In the genomic region with DNA sequence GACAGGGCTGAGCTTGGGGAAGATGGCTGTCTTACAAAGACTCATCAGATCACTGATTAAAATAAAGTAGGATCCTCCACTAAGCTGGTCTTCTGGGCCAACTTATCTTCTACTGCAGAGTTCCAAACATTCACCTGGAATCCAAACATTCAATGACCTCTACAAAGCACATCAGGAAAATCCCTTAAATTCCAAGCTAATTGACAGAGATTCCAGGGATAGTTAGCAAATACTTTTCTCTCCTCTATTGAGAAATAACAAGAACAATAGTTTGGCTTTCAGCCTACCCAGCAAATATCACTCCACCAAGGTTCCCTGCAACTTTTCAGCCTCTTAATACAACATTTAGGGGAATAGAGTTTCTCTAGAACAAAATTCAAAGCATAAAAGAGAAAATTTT, we compare ENCODE assay signal across 21 cellular contexts.
DNase-seq lines count a peak whose midpoint lies in the region; ATAC-seq, FAIRE-seq and TF ChIP-seq lines count a peak whose summit lies in the region.
"Had no signal": no experiment of that assay in that cellular context is flagged by ENCODE, and none has a peak within 500 bp of the region (broad histone marks: within the 10 kb centered on the region; RNA-seq: fewer than 3 reads in every experiment).

No MANE protein-coding gene starts in this region.

- no TSS peak for BruUV-seq in HepG2 (replicated peaks; lab: Mats Ljungman, UMichigan)

- H3K27ac ChIP-seq in HepG2 (ENCODE audit: extremely low read length, insufficient read depth, low read length) (no peak overlapping the region), right lobe of liver (no peak overlapping the region)
- H3K27ac ChIP-seq: psoas muscle, upper lobe of right lung had no signal

- no peaks in the 10 kb centered on the region for H3K36me3 Mint-ChIP-seq in activated CD4-positive, alpha-beta memory T cell treated with anti-CD3 and anti-CD28 coated beads for 36 hours
- no peaks in the 10 kb centered on the region for H3K36me3 Mint-ChIP-seq in T-cell
- H3K36me3 Mint-ChIP-seq: CD14-positive monocyte had no signal

- intact Hi-C loops in HepG2 (cut with micrococcal nuclease; ENCODE audit: unreplicated experiment): no loop called here
- intact Hi-C loops in right lobe of liver (cut with DNase I): no loop called here
- intact Hi-C loops in activated CD4-positive, alpha-beta memory T cell treated with anti-CD3 and anti-CD28 coated beads for 36 hours (cut with micrococcal nuclease): no loop called here

- no peak overlapping the region for H2AFZ ChIP-seq in HepG2 (ENCODE audit: low read length)

- H3K9me3 Mint-ChIP-seq in activated CD4-positive, alpha-beta memory T cell treated with anti-CD3 and anti-CD28 coated beads for 36 hours: no peaks in the 10 kb centered on the region
- peaks cover 0 to 3% (median 0%) of the 10 kb centered on the region in 3 donors for H3K9me3 Mint-ChIP-seq in T-cell
- H3K9me3 Mint-ChIP-seq: activated naive CD8-positive, alpha-beta T cell treated with anti-CD3 and anti-CD28 coated beads, Interleukin-2, amount 50 U/mL, for 24 hours had no signal

- H3K4me3 Mint-ChIP-seq in activated CD4-positive, alpha-beta memory T cell treated with anti-CD3 and anti-CD28 coated beads for 36 hours: no peak overlapping the region
- H3K4me3 Mint-ChIP-seq in T-cell: no peak overlapping the region
- H3K4me3 Mint-ChIP-seq: activated naive CD8-positive, alpha-beta T cell treated with anti-CD3 and anti-CD28 coated beads, Interleukin-2, amount 50 U/mL, for 24 hours; CD14-positive monocyte had no signal

- no peak overlapping the region for H3K4me3 ChIP-seq in HepG2 (replicated peaks in 1 of 3; ENCODE audit: insufficient read depth in 1 of 3, low read depth in 2 of 3, low read length in 3 of 3)
- H3K4me3 ChIP-seq in right lobe of liver: no peak overlapping the region
- H3K4me3 ChIP-seq: psoas muscle, upper lobe of right lung had no signal

- in situ Hi-C loops in HepG2 (cut with HindIII; ENCODE audit: extremely low pct_ligation_motif_present, low pct_unique_long_range_greater_than_20kb): no loop called here

- peak; percentile 18 for FAIRE-seq in HepG2 (lab: Jason Lieb, UNC)
- FAIRE-seq: bronchial epithelial cell, D721Med had no signal

- H3K9me3 ChIP-seq in HepG2 (ENCODE audit: low read length) (no peaks in the 10 kb centered on the region), right lobe of liver (no peaks in the 10 kb centered on the region)
- H3K9me3 ChIP-seq: psoas muscle, upper lobe of right lung had no signal

- CTCF ChIA-PET in HepG2 (lab: Yijun Ruan, JAX; ENCODE audit: low intra/inter-chr PET ratio, low total read pairs) (no interaction called here), T-cell (lab: Charles Lee) (no interaction called here)
- CTCF ChIA-PET in activated CD4-positive, alpha-beta memory T cell treated with anti-CD3 and anti-CD28 coated beads for 36 hours (lab: Charles Lee): no interaction called here

- no peak for TF ChIP-seq CTCF in HepG2 (CRISPR knock-in tag; IDR thresholded peaks at IDR 0.05)
- TF ChIP-seq CTCF in right lobe of liver (IDR thresholded peaks at IDR 0.05): no peak

- TF ChIP-seq EP300 in HepG2 (IDR thresholded peaks at IDR 0.05; ENCODE audit: low read depth in 2 of 2, low read length in 2 of 2) (no peak), HepG2 (CRISPR knock-in tag; IDR thresholded peaks at IDR 0.05; ENCODE audit: borderline replicate concordance) (no peak)

- no peak overlapping the region for H3K9ac ChIP-seq in HepG2 (ENCODE audit: insufficient read depth, low read depth, low read length)

- POLR2A ChIA-PET in HepG2 (lab: Yijun Ruan, JAX): no interaction called here
- POLR2A ChIA-PET in activated CD4-positive, alpha-beta memory T cell treated with anti-CD3 and anti-CD28 coated beads for 36 hours (lab: Charles Lee): no interaction called here
- POLR2A ChIA-PET in T-cell (lab: Charles Lee): no interaction called here

- H3K27ac Mint-ChIP-seq in activated CD4-positive, alpha-beta memory T cell treated with anti-CD3 and anti-CD28 coated beads for 36 hours: no peak overlapping the region
- no peak overlapping the region for H3K27ac Mint-ChIP-seq in T-cell
- H3K27ac Mint-ChIP-seq: activated naive CD8-positive, alpha-beta T cell treated with anti-CD3 and anti-CD28 coated beads, Interleukin-2, amount 50 U/mL, for 24 hours; CD14-positive monocyte had no signal

- H3K79me2 ChIP-seq in HepG2 (ENCODE audit: insufficient read depth, low read length): no peaks in the 10 kb centered on the region

- no peaks in the 10 kb centered on the region for H3K36me3 ChIP-seq in HepG2 (replicated peaks in 1 of 2; ENCODE audit: control insufficient read depth in 1 of 2, insufficient read depth in 2 of 2, low read length in 2 of 2)
- H3K36me3 ChIP-seq in right lobe of liver: no peaks in the 10 kb centered on the region
- H3K36me3 ChIP-seq: upper lobe of right lung had no signal

- H3K4me1 ChIP-seq in HepG2 (ENCODE audit: insufficient read depth, low read length): peaks cover 21% of the 10 kb centered on the region
- no peaks in the 10 kb centered on the region for H3K4me1 ChIP-seq in right lobe of liver
- H3K4me1 ChIP-seq: psoas muscle had no signal

- H3K27me3 ChIP-seq in HepG2 (ENCODE audit: control insufficient read depth in 1 of 2, insufficient read depth in 2 of 2, low read length in 2 of 2) (peaks cover 0 to 5% of the 10 kb centered on the region in 2 experiments; a peak in 3 of 5 replicates), right lobe of liver (no peaks in the 10 kb centered on the region)
- H3K27me3 ChIP-seq: upper lobe of right lung had no signal

- TF ChIP-seq POLR2A in HepG2 (IDR thresholded peaks at IDR 0.05; ENCODE audit: insufficient read depth in 1 of 2, low read depth in 2 of 2, low read length in 2 of 2) (no peak), right lobe of liver (IDR thresholded peaks at IDR 0.05) (no peak)

- H3K27me3 Mint-ChIP-seq in activated CD4-positive, alpha-beta memory T cell treated with anti-CD3 and anti-CD28 coated beads for 36 hours: peaks cover 9% of the 10 kb centered on the region
- H3K27me3 Mint-ChIP-seq in T-cell: peaks cover 18 to 31% of the 10 kb centered on the region in 2 donors

- DNase-seq in HepG2 (ENCODE audit: low spot score): peak; percentile 51
- DNase-seq in right lobe of liver: no peak
- peak; percentile 20 to 36 for DNase-seq in dermis microvascular lymphatic vessel endothelial cell (ENCODE audit: low read depth in 2 of 2)
- peak; percentile 44 for DNase-seq in kidney glomerular epithelial cell (lab: John Stamatoyannopoulos, UW)
- no peak for DNase-seq in activated CD4-positive, alpha-beta memory T cell treated with anti-CD3 and anti-CD28 coated beads for 36 hours
- DNase-seq in T-cell: no peak
- DNase-seq: activated CD4-positive, alpha-beta T cell treated with anti-CD3 and anti-CD28 coated beads for 48 hours; activated effector memory CD4-positive, alpha-beta T cell treated with anti-CD3 and anti-CD28 coated beads, Interleukin-2, amount 50 U/mL, for 16 hours; activated naive CD8-positive, alpha-beta T cell treated with anti-CD3 and anti-CD28 coated beads, Interleukin-2, amount 50 U/mL, for 24 hours; cortex of kidney; left colon; NCI-H2081 treated with DMSO at 0.1 percent for 48 hours; NCI-H524; psoas muscle; stimulated activated CD4-positive, alpha-beta T cell treated with anti-CD3 and anti-CD28 coated beads, Interleukin-12 subunit alpha, Interleukin-12 subunit beta, amount 100 ng/mL, for 4 hours; upper lobe of right lung had no signal

- no peaks in the 10 kb centered on the region for H4K20me1 ChIP-seq in HepG2 (ENCODE audit: insufficient read depth, low read length)

- no peak overlapping the region for H3K4me2 ChIP-seq in HepG2 (ENCODE audit: low read depth, low read length)

- no peaks in the 10 kb centered on the region for H3K4me1 Mint-ChIP-seq in activated CD4-positive, alpha-beta memory T cell treated with anti-CD3 and anti-CD28 coated beads for 36 hours (ENCODE audit: low read depth)
- H3K4me1 Mint-ChIP-seq in T-cell: no peaks in the 10 kb centered on the region
- H3K4me1 Mint-ChIP-seq: activated naive CD8-positive, alpha-beta T cell treated with anti-CD3 and anti-CD28 coated beads, Interleukin-2, amount 50 U/mL, for 24 hours; CD14-positive monocyte had no signal

- no peak for TF ChIP-seq RAD21 in HepG2 (CRISPR knock-in tag; IDR thresholded peaks at IDR 0.05)

- ATAC-seq in HepG2 (peak; percentile 51; the same call in 2 of the 3 replicates), right lobe of liver (no peak), HG03097 (IDR thresholded peaks at IDR 0.05; ENCODE audit: low FRiP score, unreplicated experiment) (no peak), GM21737 (IDR thresholded peaks at IDR 0.05; ENCODE audit: unreplicated experiment) (no peak), T-cell (replicated peaks in 1 of 4) (no peak)
- ATAC-seq: activated naive CD8-positive, alpha-beta T cell treated with anti-CD3 and anti-CD28 coated beads, Interleukin-2, amount 50 U/mL, for 24 hours; left colon; psoas muscle; upper lobe of right lung had no signal

TF ChIP-seq in HepG2, 621 proteins besides CTCF, POLR2A, EP300 and RAD21:
- TF ChIP-seq TEAD3 (CRISPR knock-in tag; optimal IDR thresholded peaks at IDR 0.05; ENCODE audit: borderline replicate concordance) (peak; percentile 42), SOX6 (IDR thresholded peaks at IDR 0.05) (no peak), SOX6 (CRISPR knock-in tag; IDR thresholded peaks at IDR 0.05) (peak; percentile 25; the same call in 1 of the 2 replicates), HNRNPUL1 (IDR thresholded peaks at IDR 0.05; ENCODE audit: low read depth, low read length) (no peak), SOX13 (IDR thresholded peaks at IDR 0.05) (no peak), SOX13 (CRISPR knock-in tag; conservative IDR thresholded peaks at IDR 0.05 in 1 of 2, IDR thresholded peaks at IDR 0.05 in 1 of 2) (peak in 1 of 2 experiments; percentile 75; a peak in 2 of 4 replicates), ZNF773 (CRISPR knock-in tag; IDR thresholded peaks at IDR 0.05; ENCODE audit: borderline replicate concordance) (no peak)
- TF ChIP-seq, protein P1, sequence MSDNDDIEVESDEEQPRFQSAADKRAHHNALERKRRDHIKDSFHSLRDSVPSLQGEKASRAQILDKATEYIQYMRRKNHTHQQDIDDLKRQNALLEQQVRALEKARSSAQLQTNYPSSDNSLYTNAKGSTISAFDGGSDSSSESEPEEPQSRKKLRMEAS (IDR thresholded peaks at IDR 0.05): no peak
- TF ChIP-seq, protein P2, sequence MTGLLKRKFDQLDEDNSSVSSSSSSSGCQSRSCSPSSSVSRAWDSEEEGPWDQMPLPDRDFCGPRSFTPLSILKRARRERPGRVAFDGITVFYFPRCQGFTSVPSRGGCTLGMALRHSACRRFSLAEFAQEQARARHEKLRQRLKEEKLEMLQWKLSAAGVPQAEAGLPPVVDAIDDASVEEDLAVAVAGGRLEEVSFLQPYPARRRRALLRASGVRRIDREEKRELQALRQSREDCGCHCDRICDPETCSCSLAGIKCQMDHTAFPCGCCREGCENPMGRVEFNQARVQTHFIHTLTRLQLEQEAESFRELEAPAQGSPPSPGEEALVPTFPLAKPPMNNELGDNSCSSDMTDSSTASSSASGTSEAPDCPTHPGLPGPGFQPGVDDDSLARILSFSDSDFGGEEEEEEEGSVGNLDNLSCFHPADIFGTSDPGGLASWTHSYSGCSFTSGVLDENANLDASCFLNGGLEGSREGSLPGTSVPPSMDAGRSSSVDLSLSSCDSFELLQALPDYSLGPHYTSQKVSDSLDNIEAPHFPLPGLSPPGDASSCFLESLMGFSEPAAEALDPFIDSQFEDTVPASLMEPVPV (CRISPR knock-in tag; IDR thresholded peaks at IDR 0.05): no peak
TF ChIP-seq in HepG2: peak in this region for 3.

Comparison
In these comparisons a context has a peak if more than half of its experiments do, and no peak if none do; other contexts are left out.
1. DNase-seq: peak in HepG2 (single experiment), dermis microvascular lymphatic vessel endothelial cell (2 of 2) and kidney glomerular epithelial cell (single experiment); none in right lobe of liver (0 of 3), activated CD4-positive, alpha-beta memory T cell treated with anti-CD3 and anti-CD28 coated beads for 36 hours (single experiment) and T-cell (0 of 34).